In genomic region chr10:35848412-35848811, GRCh38 we compare ENCODE assay signal across 20 cellular contexts.
"Had no signal": no experiment of that assay in that cellular context is flagged by ENCODE, and none has a peak within 500 bp of the region (broad histone marks: within the 10 kb centered on the region; RNA-seq: fewer than 3 reads in every experiment).

No MANE protein-coding gene starts in this region.

- H3K27ac ChIP-seq: Peyer's patch had no signal

- H3K9me3 Mint-ChIP-seq: activated CD4-positive, alpha-beta memory T cell treated with anti-CD3 and anti-CD28 coated beads for 36 hours; activated naive CD4-positive, alpha-beta T cell treated with anti-CD3 and anti-CD28 coated beads for 36 hours; activated T-cell treated with anti-CD3 and anti-CD28 coated beads, Interleukin-2, amount 50 U/mL, for 4 hours had no signal

- H3K9me3 ChIP-seq: Peyer's patch had no signal

- H3K27me3 Mint-ChIP-seq: activated CD4-positive, alpha-beta memory T cell treated with anti-CD3 and anti-CD28 coated beads for 36 hours; activated CD4-positive, alpha-beta T cell treated with anti-CD3 and anti-CD28 coated beads, Interleukin-2, amount 10 ng/mL, durations not matched to agents 7 days and 5 days had no signal

- H3K4me3 ChIP-seq: Peyer's patch had no signal

- H3K36me3 ChIP-seq: Peyer's patch had no signal

- H3K36me3 Mint-ChIP-seq: activated CD4-positive, alpha-beta memory T cell treated with anti-CD3 and anti-CD28 coated beads for 36 hours; activated naive CD8-positive, alpha-beta T cell had no signal

- H3K4me1 Mint-ChIP-seq: activated CD4-positive, alpha-beta T cell treated with anti-CD3 and anti-CD28 coated beads, Interleukin-2, amount 10 ng/mL, durations not matched to agents 7 days and 5 days; T-helper 17 cell had no signal

- ATAC-seq: activated T-cell treated with anti-CD3 and anti-CD28 coated beads, Interleukin-2, amount 50 U/mL, for 4 hours; T-helper 17 cell had no signal

- H3K27ac Mint-ChIP-seq: activated CD4-positive, alpha-beta memory T cell treated with anti-CD3 and anti-CD28 coated beads for 36 hours; activated CD4-positive, alpha-beta T cell treated with anti-CD3 and anti-CD28 coated beads, Interleukin-2, amount 10 ng/mL, durations not matched to agents 7 days and 5 days; activated naive CD4-positive, alpha-beta T cell treated with anti-CD3 and anti-CD28 coated beads for 36 hours; activated naive CD8-positive, alpha-beta T cell; T-helper 17 cell had no signal

- H3K27me3 ChIP-seq: Peyer's patch had no signal

- H3K4me3 Mint-ChIP-seq: activated CD4-positive, alpha-beta memory T cell treated with anti-CD3 and anti-CD28 coated beads for 36 hours; activated CD4-positive, alpha-beta T cell treated with anti-CD3 and anti-CD28 coated beads, Interleukin-2, amount 10 ng/mL, durations not matched to agents 7 days and 5 days; activated naive CD4-positive, alpha-beta T cell treated with anti-CD3 and anti-CD28 coated beads for 36 hours; activated naive CD8-positive, alpha-beta T cell; activated T-cell treated with anti-CD3 and anti-CD28 coated beads, Interleukin-2, amount 50 U/mL, for 4 hours; T-helper 17 cell had no signal

- H3K4me1 ChIP-seq: Peyer's patch had no signal

- DNase-seq: activated CD4-positive, alpha-beta memory T cell treated with anti-CD3 and anti-CD28 coated beads for 36 hours; activated CD4-positive, alpha-beta T cell treated with anti-CD3 and anti-CD28 coated beads, Interleukin-2, amount 10 ng/mL, durations not matched to agents 7 days and 5 days; activated CD4-positive, CD25-positive, alpha-beta regulatory T cell; activated CD8-positive, alpha-beta memory T cell treated with anti-CD3 and anti-CD28 coated beads for 24 hours; activated effector memory CD4-positive, alpha-beta T cell treated with anti-CD3 and anti-CD28 coated beads, Interleukin-2, amount 50 U/mL, for 16 hours; activated naive CD4-positive, alpha-beta T cell treated with anti-CD3 and anti-CD28 coated beads for 36 hours; activated T-cell treated with anti-CD3 and anti-CD28 coated beads, Interleukin-2, amount 50 U/mL, for 4 hours; caudate nucleus; KG1; NCI-H1092; NCI-H1417; NCI-H1930; NCI-H345; NCI-H510A; NCI-H526 treated with DMSO at 0.1 percent for 48 hours; Peyer's patch; SHP77 treated with DMSO at 0.1 percent for 48 hours; T-helper 17 cell; T-helper 9 cell had no signal
